In the genomic region with DNA sequence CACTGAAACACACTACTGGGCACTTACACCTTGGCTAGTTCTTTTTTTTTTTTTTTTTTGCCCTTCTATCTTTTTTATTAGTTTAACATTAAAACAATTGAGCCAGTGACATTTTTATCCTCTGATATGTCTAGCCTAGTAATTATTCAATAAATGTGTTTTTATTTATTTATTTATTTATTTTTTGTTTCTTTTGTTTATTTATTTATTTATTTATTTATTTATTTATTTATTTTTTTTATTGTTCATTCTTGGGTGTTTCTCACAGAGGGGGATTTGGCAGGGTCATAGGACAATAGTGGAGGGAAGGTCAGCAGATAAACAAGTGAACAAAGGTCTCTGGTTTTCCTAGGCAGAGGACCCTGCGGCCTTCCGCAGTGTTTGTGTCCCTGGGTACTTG, we compare ENCODE assay signal across 5 cellular contexts. TPM values are rescaled to one million over a fixed set of nuclear protein-coding genes. Genes with fewer than 3 reads are reported as not detected.
A peak's percentile ranks its signal among the peaks of the same experiment; 100 is the strongest.
DNase-seq lines count a peak whose midpoint lies in the region; FAIRE-seq and TF ChIP-seq lines count a peak whose summit lies in the region.
"Not testable (repeated sequence)": the region's sequence is repeated elsewhere in the genome, so short reads cannot be mapped to it uniquely, and the experiment has no call there.

No MANE protein-coding gene starts in this region.

- intact Hi-C loops in kidney (cut with DNase I) = not testable (repeated sequence)

- H3K36me3 ChIP-seq in kidney (ENCODE audit: control insufficient read depth in 1 of 2, insufficient read depth in 2 of 2, low read length in 2 of 2) = not testable (repeated sequence)

- not testable (repeated sequence) for H3K4me3 ChIP-seq in kidney (ENCODE audit: low read length in 2 of 2)

- H3K9me3 ChIP-seq in kidney (ENCODE audit: control insufficient read depth in 1 of 2, low read length in 2 of 2) = not testable (repeated sequence)

- TF ChIP-seq CTCF in kidney (IDR thresholded peaks at IDR 0.05; ENCODE audit: borderline replicate concordance, extremely low read depth, insufficient read depth) = not testable (repeated sequence)

- H3K9ac ChIP-seq in kidney (ENCODE audit: low read length in 2 of 2) = not testable (repeated sequence)

- H3K4me1 ChIP-seq in kidney (ENCODE audit: control insufficient read depth in 1 of 2, insufficient read depth in 1 of 2, low read depth in 1 of 2, low read length in 2 of 2) = not testable (repeated sequence)

- DNase-seq in RCC 7860 (ENCODE audit: low spot score); frontal cortex (ENCODE audit: low spot score in 2 of 2); kidney: not testable (repeated sequence)

- H3K27ac ChIP-seq in kidney (ENCODE audit: low read depth in 2 of 2, low read length in 2 of 2) = not testable (repeated sequence)

- FAIRE-seq in A204.1 (lab: Jason Lieb, UNC) = peak; percentile 72
- peak; percentile 11 for FAIRE-seq in G401.6 (lab: Jason Lieb, UNC)
- peak; percentile 17 for FAIRE-seq in RCC 7860 (lab: Jason Lieb, UNC)
- peak; percentile 90 for FAIRE-seq in frontal cortex (lab: Jason Lieb, UNC)
- peak; percentile 69 for FAIRE-seq in kidney (lab: Jason Lieb, UNC)

RNA-seq across cellular contexts. Expression of a gene that starts 39.0 kb away (rescaled TPM):
- total RNA-seq in frontal cortex (3.7 TPM), kidney (8.6 TPM)
- polyA plus RNA-seq in kidney (ENCODE audit: insufficient read depth, low read depth, low replicate concordance) = 0.47 TPM
